ENCODE assay signal across 18 cellular contexts in genomic region chr1:114063544-114063943, GRCh38.
DNase-seq lines count a peak whose midpoint lies in the region; ATAC-seq, FAIRE-seq and TF ChIP-seq lines count a peak whose summit lies in the region.
"Had no signal": no experiment of that assay in that cellular context is flagged by ENCODE, and none has a peak within 500 bp of the region (broad histone marks: within the 10 kb centered on the region; RNA-seq: fewer than 3 reads in every experiment).

No MANE protein-coding gene starts in this region.

- H3K4me3 Mint-ChIP-seq in glutamatergic neuron (ENCODE audit: unreplicated experiment) (no peak overlapping the region), T-helper 17 cell (no peak overlapping the region)
- H3K4me3 Mint-ChIP-seq: CD4-positive, alpha-beta memory T cell had no signal

- DNase-seq in D721Med (ENCODE audit: insufficient read length, low spot score): peak; percentile 26
- DNase-seq in NCI-H187 treated with DMSO at 0.1 percent for 48 hours (lab: John Stamatoyannopoulos, UW): peak; percentile 88
- DNase-seq in SK-N-MC (ENCODE audit: low read depth, low spot score): no peak
- no peak for DNase-seq in glutamatergic neuron
- DNase-seq in T-helper 17 cell: no peak
- DNase-seq in activated CD4-positive, CD25-positive, alpha-beta regulatory T cell treated with anti-CD3 and anti-CD28 coated beads, Interleukin-2, amount 50 U/mL, for 72 hours: no peak
- DNase-seq in activated CD4-positive, alpha-beta T cell treated with anti-CD3 and anti-CD28 coated beads for 4 hours: no peak
- DNase-seq: BE2C; CD4-positive, alpha-beta memory T cell; DMS153; DMS79 treated with DMSO at 0.1 percent for 48 hours; EL; GOT3 had no signal

- H3K27me3 Mint-ChIP-seq in glutamatergic neuron (ENCODE audit: unreplicated experiment) (peaks cover 8% of the 10 kb centered on the region), T-helper 17 cell (peaks cover 6% of the 10 kb centered on the region)

- no peak for ATAC-seq in T-helper 17 cell

- H3K9me3 Mint-ChIP-seq in glutamatergic neuron (ENCODE audit: unreplicated experiment): peaks cover 7% of the 10 kb centered on the region

- no peak for TF ChIP-seq CTCF in D721Med (IDR thresholded peaks at IDR 0.05; ENCODE audit: insufficient read depth, missing control alignments)
- no peak for TF ChIP-seq CTCF in glutamatergic neuron (IDR thresholded peaks at IDR 0.05; ENCODE audit: partially characterized antibody, unreplicated experiment)

- peak; percentile 66 for FAIRE-seq in D721Med (lab: Jason Lieb, UNC)
- FAIRE-seq: A204.1, G401.6, GM12891 had no signal

- peak overlapping the region; percentile 93 for H3K27ac ChIP-seq in SK-N-MC
- H3K27ac ChIP-seq: C4-2B had no signal

- H3K4me1 Mint-ChIP-seq in glutamatergic neuron (ENCODE audit: low read depth, unreplicated experiment): peaks cover 16% of the 10 kb centered on the region
- no peaks in the 10 kb centered on the region for H3K4me1 Mint-ChIP-seq in T-helper 17 cell
- H3K4me1 Mint-ChIP-seq: CD4-positive, alpha-beta memory T cell had no signal

- H3K9me3 ChIP-seq in SK-N-MC (ENCODE audit: low read depth, low read length) (0 out of 2 replicates have a peak, but pooled peaks cover 4% of the 10 kb centered on the region), T-helper 17 cell (ENCODE audit: control insufficient read depth, low read length, poor library complexity, severe bottlenecking) (no peaks in the 10 kb centered on the region)
- H3K9me3 ChIP-seq: BE2C had no signal

- H3K9ac ChIP-seq in SK-N-MC (ENCODE audit: insufficient read length): no peak overlapping the region

- H3K27ac Mint-ChIP-seq in glutamatergic neuron (ENCODE audit: unreplicated experiment) (peak overlapping the region; percentile 26), T-helper 17 cell (no peak overlapping the region)
- H3K27ac Mint-ChIP-seq: CD4-positive, alpha-beta memory T cell had no signal

- no peaks in the 10 kb centered on the region for H3K36me3 Mint-ChIP-seq in glutamatergic neuron (ENCODE audit: unreplicated experiment)
- H3K36me3 Mint-ChIP-seq in T-helper 17 cell (ENCODE audit: low read depth): no peaks in the 10 kb centered on the region
- H3K36me3 Mint-ChIP-seq: CD4-positive, alpha-beta memory T cell had no signal

- H3K36me3 ChIP-seq in SK-N-MC (ENCODE audit: insufficient read depth, low read length): no peaks in the 10 kb centered on the region
- H3K36me3 ChIP-seq: BE2C, HAP-1 had no signal

- H3K4me3 ChIP-seq in SK-N-MC: no peak overlapping the region
- H3K4me3 ChIP-seq: HAP-1 had no signal

Comparison
In these comparisons a context has a peak if more than half of its experiments do, and no peak if none do; other contexts are left out.
1. DNase-seq: peak in D721Med (single experiment) and NCI-H187 treated with DMSO at 0.1 percent for 48 hours (single experiment); none in SK-N-MC (single experiment), glutamatergic neuron (single experiment), T-helper 17 cell (0 of 3), activated CD4-positive, CD25-positive, alpha-beta regulatory T cell treated with anti-CD3 and anti-CD28 coated beads, Interleukin-2, amount 50 U/mL, for 72 hours (single experiment) and activated CD4-positive, alpha-beta T cell treated with anti-CD3 and anti-CD28 coated beads for 4 hours (0 of 2).